Comparison of ENCODE assay signal across 8 cellular contexts in genomic region chr19:10749435-10750384, GRCh38. TPM values are rescaled to one million over a fixed set of nuclear protein-coding genes. Genes with fewer than 3 reads are reported as not detected.
DNase-seq lines count a peak whose midpoint lies in the region; ATAC-seq and TF ChIP-seq lines count a peak whose summit lies in the region.

No MANE protein-coding gene starts in this region.

- ATAC-seq in left ventricle myocardium superior (no peak), GM21786 (IDR thresholded peaks at IDR 0.05; ENCODE audit: unreplicated experiment) (no peak)

- no peaks in the 10 kb centered on the region for H3K9me3 ChIP-seq in left ventricle myocardium inferior (replicated peaks)
- H3K9me3 ChIP-seq in mucosa of stomach (ENCODE audit: control insufficient read depth, low read length): no peaks in the 10 kb centered on the region
- no peaks in the 10 kb centered on the region for H3K9me3 ChIP-seq in uterus

- DNase-seq in left ventricle myocardium inferior (no peak), left ventricle myocardium superior (no peak), caudate nucleus (lab: John Stamatoyannopoulos, UW) (no peak), uterus (no peak), COLO829 (ENCODE audit: low spot score) (no peak), dermis blood vessel endothelial cell (no peak)

- H3K27me3 ChIP-seq in left ventricle myocardium inferior (ENCODE audit: low read depth) (no peaks in the 10 kb centered on the region), mucosa of stomach (ENCODE audit: control insufficient read depth, insufficient read depth, low read length) (no peaks in the 10 kb centered on the region), uterus (no peaks in the 10 kb centered on the region)

- peak overlapping the region; percentile 74 for H3K9ac ChIP-seq in mucosa of stomach (ENCODE audit: low read length)

- no peaks in the 10 kb centered on the region for H3K36me3 ChIP-seq in left ventricle myocardium inferior
- H3K36me3 ChIP-seq in mucosa of stomach (ENCODE audit: control insufficient read depth, insufficient read depth, low read length): no peaks in the 10 kb centered on the region
- H3K36me3 ChIP-seq in uterus: no peaks in the 10 kb centered on the region

- H3K27ac ChIP-seq in left ventricle myocardium inferior (replicated peaks) (peak overlapping the region; percentile 94), caudate nucleus (ENCODE audit: low read depth, low read length) (peak overlapping the region; percentile 41), uterus (peak overlapping the region; percentile 16 to 34)

- intact Hi-C loops in left ventricle myocardium inferior (cut with micrococcal nuclease): no loop called here
- intact Hi-C loops in left ventricle myocardium superior (cut with micrococcal nuclease): no loop called here
- intact Hi-C loops in uterus (cut with DNase I; ENCODE audit: low total_unique reads): no loop called here

- TF ChIP-seq CTCF in left ventricle myocardium inferior (IDR thresholded peaks at IDR 0.05; ENCODE audit: borderline replicate concordance): no peak
- TF ChIP-seq CTCF in uterus (IDR thresholded peaks at IDR 0.05): no peak

- no peak for TF ChIP-seq POLR2A in uterus (IDR thresholded peaks at IDR 0.05)

- no peak overlapping the region for H3K4me3 ChIP-seq in left ventricle myocardium inferior
- H3K4me3 ChIP-seq in mucosa of stomach (ENCODE audit: low read length): peak overlapping the region; percentile 38
- no peak overlapping the region for H3K4me3 ChIP-seq in uterus

- peaks cover 97% of the 10 kb centered on the region for H3K4me1 ChIP-seq in left ventricle myocardium inferior
- peaks cover 88% of the 10 kb centered on the region for H3K4me1 ChIP-seq in mucosa of stomach (ENCODE audit: control insufficient read depth, insufficient read depth, low read length)
- H3K4me1 ChIP-seq in uterus: peaks cover 7 to 15% of the 10 kb centered on the region in 2 donors

RNA-seq across cellular contexts. Expression of gene DNM2, which starts 31.8 kb away (rescaled TPM):
- 156 TPM for total RNA-seq in left ventricle myocardium inferior
- total RNA-seq in left ventricle myocardium superior: 201 TPM
- total RNA-seq in uterus: 100 to 1,000 TPM in 2 of 4 donors, 10 to 100 TPM in 2; 46.8 to 150 (median 86.0) TPM
- 118 and 185 TPM in 2 replicates for total RNA-seq in dermis blood vessel endothelial cell

RNA-seq across cellular contexts. Expression of gene QTRT1, which starts 48.5 kb away (rescaled TPM):
- total RNA-seq in left ventricle myocardium inferior (30.5 TPM), left ventricle myocardium superior (29.1 TPM), uterus (100 to 1,000 TPM in 1 of 4 donors, 10 to 100 TPM in 3; 35.0 to 311 (median 50.8) TPM), dermis blood vessel endothelial cell (23.1 and 26.4 TPM in 2 replicates)

Comparison
In these comparisons a context has a peak if more than half of its experiments do, and no peak if none do; other contexts are left out.
1. H3K27ac ChIP-seq: peak in every context shown above with its lines; median percentile 94 in left ventricle myocardium inferior; 41 in caudate nucleus; 25 in uterus.